Comparison of ENCODE assay signal across 1 cellular context in genomic region chr1:200336111-200336845, GRCh38.
TF ChIP-seq lines count a peak whose summit lies in the region.

No MANE protein-coding gene starts in this region.

TF ChIP-seq in HepG2, 621 proteins besides CTCF, POLR2A, EP300 and RAD21 (continued from another document):
- TF ChIP-seq, protein P1, sequence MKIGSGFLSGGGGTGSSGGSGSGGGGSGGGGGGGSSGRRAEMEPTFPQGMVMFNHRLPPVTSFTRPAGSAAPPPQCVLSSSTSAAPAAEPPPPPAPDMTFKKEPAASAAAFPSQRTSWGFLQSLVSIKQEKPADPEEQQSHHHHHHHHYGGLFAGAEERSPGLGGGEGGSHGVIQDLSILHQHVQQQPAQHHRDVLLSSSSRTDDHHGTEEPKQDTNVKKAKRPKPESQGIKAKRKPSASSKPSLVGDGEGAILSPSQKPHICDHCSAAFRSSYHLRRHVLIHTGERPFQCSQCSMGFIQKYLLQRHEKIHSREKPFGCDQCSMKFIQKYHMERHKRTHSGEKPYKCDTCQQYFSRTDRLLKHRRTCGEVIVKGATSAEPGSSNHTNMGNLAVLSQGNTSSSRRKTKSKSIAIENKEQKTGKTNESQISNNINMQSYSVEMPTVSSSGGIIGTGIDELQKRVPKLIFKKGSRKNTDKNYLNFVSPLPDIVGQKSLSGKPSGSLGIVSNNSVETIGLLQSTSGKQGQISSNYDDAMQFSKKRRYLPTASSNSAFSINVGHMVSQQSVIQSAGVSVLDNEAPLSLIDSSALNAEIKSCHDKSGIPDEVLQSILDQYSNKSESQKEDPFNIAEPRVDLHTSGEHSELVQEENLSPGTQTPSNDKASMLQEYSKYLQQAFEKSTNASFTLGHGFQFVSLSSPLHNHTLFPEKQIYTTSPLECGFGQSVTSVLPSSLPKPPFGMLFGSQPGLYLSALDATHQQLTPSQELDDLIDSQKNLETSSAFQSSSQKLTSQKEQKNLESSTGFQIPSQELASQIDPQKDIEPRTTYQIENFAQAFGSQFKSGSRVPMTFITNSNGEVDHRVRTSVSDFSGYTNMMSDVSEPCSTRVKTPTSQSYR (CRISPR knock-in tag; IDR thresholded peaks at IDR 0.05; ENCODE audit: borderline replicate concordance) = no peak
- TF ChIP-seq ZBTB43 (CRISPR knock-in tag; conservative IDR thresholded peaks at IDR 0.05) = no peak
- TF ChIP-seq ZNF451 (CRISPR knock-in tag; IDR thresholded peaks at IDR 0.05) = no peak
- TF ChIP-seq ZNF567 (CRISPR knock-in tag; IDR thresholded peaks at IDR 0.05; ENCODE audit: borderline replicate concordance) = no peak
- no peak for TF ChIP-seq ZNF44 (CRISPR knock-in tag; IDR thresholded peaks at IDR 0.05)
- TF ChIP-seq CBFB (CRISPR knock-in tag; IDR thresholded peaks at IDR 0.05) = no peak
- TF ChIP-seq DDIT3 (CRISPR knock-in tag; IDR thresholded peaks at IDR 0.05) = no peak
